ENCODE assay signal across 16 cellular contexts in genomic region chr2:72950558-72951255, GRCh38. TPM values are rescaled to one million over a fixed set of nuclear protein-coding genes. Genes with fewer than 3 reads are reported as not detected.
"Had no signal": no experiment of that assay in that cellular context is flagged by ENCODE, and none has a peak within 500 bp of the region (broad histone marks: within the 10 kb centered on the region; RNA-seq: fewer than 3 reads in every experiment).

No MANE protein-coding gene starts in this region.

- DNase-seq: activated CD4-positive, alpha-beta memory T cell treated with anti-CD3 and anti-CD28 coated beads, Interleukin-2, amount 10 ng/mL, durations not matched to agents 7 days and 5 days; activated CD4-positive, alpha-beta T cell treated with anti-CD3 and anti-CD28 coated beads for 4 hours; activated T-cell treated with anti-CD3 and anti-CD28 coated beads, Interleukin-2, amount 50 U/mL, for 24 hours; adrenal gland; erythroblast; heart right ventricle; kidney glomerular epithelial cell; T-helper 17 cell; tibial artery had no signal

- H3K4me1 ChIP-seq: adrenal gland, gastroesophageal sphincter, prostate gland, tibial artery had no signal

- ATAC-seq: gastroesophageal sphincter; heart right ventricle; sciatic nerve; stimulated activated effector memory CD8-positive, alpha-beta T cell treated with anti-CD3 and anti-CD28 coated beads, Interleukin-12 subunit alpha, Interleukin-12 subunit beta, amount 100 ng/mL, for 72 hours; T-helper 17 cell had no signal

- H3K9me3 ChIP-seq: adrenal gland, gastroesophageal sphincter, heart right ventricle, prostate gland, tibial artery had no signal

- H3K4me3 ChIP-seq: adrenal gland, gastroesophageal sphincter, heart right ventricle, prostate gland, tibial artery had no signal

- H3K27ac ChIP-seq: adrenal gland, gastroesophageal sphincter, heart right ventricle, prostate gland, tibial artery had no signal

- H3K27me3 ChIP-seq: adrenal gland, gastroesophageal sphincter, heart right ventricle, tibial artery had no signal

- H3K36me3 ChIP-seq: adrenal gland, prostate gland, tibial artery had no signal

RNA-seq across cellular contexts. Expression of gene EMX1, which starts 33.4 kb away (rescaled TPM):
- total RNA-seq: activated CD4-positive, alpha-beta memory T cell treated with anti-CD3 and anti-CD28 coated beads, Interleukin-2, amount 10 ng/mL, durations not matched to agents 7 days and 5 days; chondrocyte; dermis microvascular lymphatic vessel endothelial cell; heart right ventricle; mesenteric fat pad; sciatic nerve; T-helper 17 cell had no signal
